In the genomic region with DNA sequence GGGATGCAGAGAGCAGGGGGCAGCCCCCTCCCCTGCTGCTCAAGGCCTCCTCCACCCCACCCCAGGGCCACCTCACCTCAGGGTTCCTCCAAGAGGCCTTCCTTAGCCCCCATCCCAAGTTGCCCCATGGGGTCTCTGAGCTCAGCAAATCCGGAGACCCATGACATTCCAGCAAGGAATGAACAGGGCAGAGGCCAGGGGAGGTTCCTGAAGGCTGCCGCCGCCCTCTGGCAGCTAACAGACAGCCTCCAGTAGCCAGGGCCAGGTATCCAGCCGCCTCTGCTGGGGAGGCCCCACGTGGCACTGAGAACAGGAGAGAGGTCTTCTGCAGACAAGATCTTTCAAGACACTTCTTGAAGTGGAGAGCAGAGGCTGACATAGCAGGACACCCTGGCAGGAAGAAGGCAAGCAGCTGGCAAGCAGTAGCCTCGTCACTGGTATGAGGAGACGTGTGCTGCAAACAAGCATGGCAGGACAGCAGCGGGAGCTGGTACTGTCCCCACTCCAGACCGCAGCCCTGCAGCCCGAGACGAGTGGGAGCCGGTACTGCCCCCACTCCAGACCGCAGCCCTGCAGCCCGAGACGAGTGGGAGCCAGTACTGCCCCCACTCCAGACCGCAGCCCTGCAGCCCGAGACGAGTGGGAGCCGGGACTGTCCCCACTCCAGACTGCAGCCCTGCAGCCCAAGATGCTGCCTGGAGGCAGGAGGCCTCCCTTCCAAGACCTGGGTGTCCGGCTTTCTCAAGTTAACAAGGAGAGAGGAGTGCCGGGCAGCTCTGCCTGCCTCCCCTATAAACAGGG, we compare ENCODE assay signal across 16 cellular contexts.
"Had no signal": no experiment of that assay in that cellular context is flagged by ENCODE, and none has a peak within 500 bp of the region (broad histone marks: within the 10 kb centered on the region; RNA-seq: fewer than 3 reads in every experiment).

No MANE protein-coding gene starts in this region.

- H3K36me3 ChIP-seq: gastroesophageal sphincter, pancreas, stomach, thoracic aorta had no signal

- H3K4me1 ChIP-seq: pancreas had no signal

- H3K27ac ChIP-seq: body of pancreas, gastroesophageal sphincter, pancreas, skin epidermis, stomach, thoracic aorta had no signal

- H3K27me3 ChIP-seq: body of pancreas, gastroesophageal sphincter, pancreas had no signal

- DNase-seq: activated B cell treated with CpG ODN at 0.5 μM for 24 hours; activated CD4-positive, alpha-beta T cell treated with anti-CD3 and anti-CD28 coated beads, Interleukin-2, amount 10 ng/mL, durations not matched to agents 7 days and 5 days; activated T-cell treated with anti-CD3 and anti-CD28 coated beads for 4 hours; amniotic stem cell; body of pancreas; effector memory CD8-positive, alpha-beta T cell; immature natural killer cell; left colon; mucosa of descending colon; naive thymus-derived CD8-positive, alpha-beta T cell; pancreas; stomach; T-helper 17 cell had no signal

- H3K4me3 ChIP-seq: body of pancreas, gastroesophageal sphincter, mucosa of descending colon, pancreas, skin epidermis, stomach, thoracic aorta had no signal

- H3K9me3 ChIP-seq: body of pancreas, gastroesophageal sphincter, mucosa of descending colon, pancreas, stomach, thoracic aorta had no signal

- ATAC-seq: body of pancreas; effector memory CD8-positive, alpha-beta T cell; gastroesophageal sphincter; left colon; mucosa of descending colon; naive thymus-derived CD8-positive, alpha-beta T cell; pancreas; T-helper 17 cell had no signal
